ENCODE assay signal across 1 cellular context in genomic region chr17:55411463-55411855, GRCh38.
TF ChIP-seq lines count a peak whose summit lies in the region.

No MANE protein-coding gene starts in this region.

TF ChIP-seq in HepG2, 621 proteins besides CTCF, POLR2A, EP300 and RAD21 (continued from another document):
- TF ChIP-seq AFF4 (CRISPR knock-in tag; IDR thresholded peaks at IDR 0.05) (no peak), SMAD9 (CRISPR knock-in tag; IDR thresholded peaks at IDR 0.05) (no peak), ZSCAN25 (CRISPR knock-in tag; IDR thresholded peaks at IDR 0.05) (no peak), NAIF1 (CRISPR knock-in tag; IDR thresholded peaks at IDR 0.05; ENCODE audit: borderline replicate concordance) (no peak)
TF ChIP-seq in HepG2: peak in this region for 3.
